In the genomic region with DNA sequence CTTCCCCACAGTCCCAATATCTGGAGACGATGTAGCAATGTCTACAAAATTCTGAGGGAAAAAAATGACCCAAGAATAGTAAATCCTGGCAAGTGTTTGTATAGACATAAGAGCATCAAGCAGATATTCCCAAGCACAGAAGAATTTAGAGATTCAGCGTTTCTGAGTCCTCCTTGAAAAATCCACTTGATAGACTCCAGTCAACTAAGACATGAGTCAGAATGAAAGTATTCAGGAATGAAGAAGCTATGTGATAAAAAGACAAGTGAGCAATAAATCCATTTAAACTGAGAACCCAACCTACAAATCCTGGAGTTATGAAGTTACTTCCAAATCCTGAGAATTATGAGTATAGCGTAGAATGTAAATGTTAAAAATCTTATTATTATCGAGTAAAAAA, we compare ENCODE assay signal across 32 cellular contexts.
DNase-seq lines count a peak whose midpoint lies in the region; ATAC-seq and TF ChIP-seq lines count a peak whose summit lies in the region.
"Had no signal": no experiment of that assay in that cellular context is flagged by ENCODE, and none has a peak within 500 bp of the region (broad histone marks: within the 10 kb centered on the region; RNA-seq: fewer than 3 reads in every experiment).

No MANE protein-coding gene starts in this region.

- TF ChIP-seq CTCF in epithelial cell of proximal tubule (conservative IDR thresholded peaks at IDR 0.05; ENCODE audit: low read depth, low read length) (no peak), omental fat pad (IDR thresholded peaks at IDR 0.05) (no peak)

- no peak overlapping the region for H3K4me3 ChIP-seq in epithelial cell of proximal tubule (ENCODE audit: low read depth, low read length)
- H3K4me3 ChIP-seq: ovary, SK-N-MC, smooth muscle cell, upper lobe of left lung had no signal

- intact Hi-C loops in head of caudate nucleus (cut with DNase I), result no loop called here

- DNase-seq in EL (peak; percentile 74), NCI-H226 (peak; percentile 97), epithelial cell of proximal tubule (ENCODE audit: low read depth) (peak; percentile 6), omental fat pad (ENCODE audit: low spot score) (no peak), KG1 (lab: John Stamatoyannopoulos, UW) (no peak), NCI-H187 treated with DMSO at 0.1 percent for 48 hours (lab: John Stamatoyannopoulos, UW) (no peak), NCI-H2081 treated with DMSO at 0.1 percent for 48 hours (lab: John Stamatoyannopoulos, UW) (no peak), head of caudate nucleus (no peak)
- DNase-seq: activated CD4-positive, alpha-beta memory T cell treated with anti-CD3 and anti-CD28 coated beads, Interleukin-2, amount 10 ng/mL, durations not matched to agents 7 days and 5 days; activated CD8-positive, alpha-beta memory T cell treated with anti-CD3 and anti-CD28 coated beads, Interleukin-2, amount 50 U/mL, for 4 hours; activated naive CD4-positive, alpha-beta T cell treated with Interleukin-2 at 50 U/mL for 16 hours; Caco-2; central memory CD4-positive, alpha-beta T cell; DMS79 treated with DMSO at 0.1 percent for 48 hours; effector memory CD8-positive, alpha-beta T cell; erythroblast; GOT3; HFFc6; hippocampal formation; NCI-H1417 treated with DMSO at 0.1 percent for 48 hours; NCI-H2081; NCI-H2227 treated with DMSO at 0.1 percent for 48 hours; NCI-H774; nephron progenitor cell; ovary; stimulated activated naive CD4-positive, alpha-beta T cell; T-helper 17 cell; upper lobe of left lung had no signal

- peak; percentile 56 for ATAC-seq in omental fat pad (ENCODE audit: low FRiP score)
- ATAC-seq: effector memory CD8-positive, alpha-beta T cell; foreskin keratinocyte; left lobe of liver; T-helper 17 cell had no signal

Comparison
In these comparisons a context has a peak if more than half of its experiments do, and no peak if none do; other contexts are left out.
1. DNase-seq: peak in EL (single experiment), NCI-H226 (single experiment) and epithelial cell of proximal tubule (single experiment); none in omental fat pad (single experiment), KG1 (single experiment), NCI-H187 treated with DMSO at 0.1 percent for 48 hours (single experiment), NCI-H2081 treated with DMSO at 0.1 percent for 48 hours (single experiment) and head of caudate nucleus (0 of 42).